1 cellular context compared by ENCODE assay signal in the genomic region with DNA sequence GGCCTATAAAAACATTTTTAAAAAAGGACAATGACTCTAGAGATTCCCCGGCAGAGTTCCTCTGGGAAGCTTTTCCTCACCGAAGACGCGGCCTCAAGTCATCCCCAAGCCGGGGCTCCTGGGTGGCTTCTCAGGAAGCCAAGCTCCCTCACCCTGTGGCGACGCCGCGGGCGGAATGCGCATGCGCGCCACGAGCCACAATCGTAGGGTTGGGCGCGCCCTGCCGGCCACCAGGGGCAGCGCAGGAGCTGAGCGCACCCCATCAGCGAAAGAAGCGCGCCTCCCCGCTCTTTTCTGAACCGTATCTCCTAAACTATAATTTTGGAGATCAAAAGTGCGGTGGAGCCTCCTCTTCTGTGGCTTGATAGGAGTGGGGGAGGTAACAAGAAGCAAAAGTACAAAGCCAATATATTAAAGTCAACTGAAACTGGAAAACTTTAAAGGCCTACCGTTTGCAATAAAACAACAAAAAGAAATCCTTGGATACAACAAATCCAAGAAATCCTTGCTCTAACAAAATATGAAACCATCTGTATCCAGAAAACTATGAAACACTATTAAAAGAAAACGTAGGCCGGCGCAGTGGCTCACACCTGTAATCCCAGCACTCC.
TF ChIP-seq lines count a peak whose summit lies in the region.

No MANE protein-coding gene starts in this region.

TF ChIP-seq in K562, 482 proteins besides CTCF, POLR2A, EP300 and RAD21 (continued from another document):
- TF ChIP-seq, protein P1, sequence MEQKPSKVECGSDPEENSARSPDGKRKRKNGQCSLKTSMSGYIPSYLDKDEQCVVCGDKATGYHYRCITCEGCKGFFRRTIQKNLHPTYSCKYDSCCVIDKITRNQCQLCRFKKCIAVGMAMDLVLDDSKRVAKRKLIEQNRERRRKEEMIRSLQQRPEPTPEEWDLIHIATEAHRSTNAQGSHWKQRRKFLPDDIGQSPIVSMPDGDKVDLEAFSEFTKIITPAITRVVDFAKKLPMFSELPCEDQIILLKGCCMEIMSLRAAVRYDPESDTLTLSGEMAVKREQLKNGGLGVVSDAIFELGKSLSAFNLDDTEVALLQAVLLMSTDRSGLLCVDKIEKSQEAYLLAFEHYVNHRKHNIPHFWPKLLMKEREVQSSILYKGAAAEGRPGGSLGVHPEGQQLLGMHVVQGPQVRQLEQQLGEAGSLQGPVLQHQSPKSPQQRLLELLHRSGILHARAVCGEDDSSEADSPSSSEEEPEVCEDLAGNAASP (IDR thresholded peaks at IDR 0.05) = no peak
- TF ChIP-seq RBM14 (IDR thresholded peaks at IDR 0.05; ENCODE audit: borderline replicate concordance, insufficient read depth, low read depth, low read length) (no peak), ZNF121 (CRISPR knock-in tag; conservative IDR thresholded peaks at IDR 0.05) (no peak), EGR1 (conservative IDR thresholded peaks at IDR 0.05) (no peak), TSC22D4 (tag; IDR thresholded peaks at IDR 0.05) (no peak), ZNF830 (CRISPR knock-in tag; IDR thresholded peaks at IDR 0.05) (no peak), RBM17 (IDR thresholded peaks at IDR 0.05; ENCODE audit: borderline replicate concordance, low read depth, low read length) (no peak), POLR3A (IDR thresholded peaks at IDR 0.05; ENCODE audit: borderline replicate concordance, extremely low read depth, insufficient read depth, insufficient read length) (no peak), SIRT6 (IDR thresholded peaks at IDR 0.05; ENCODE audit: low read depth, low read length) (no peak), ZNF384 (IDR thresholded peaks at IDR 0.05; ENCODE audit: low read depth, low read length) (no peak), KLF1 (tag; IDR thresholded peaks at IDR 0.05) (no peak), L3MBTL2 (IDR thresholded peaks at IDR 0.05) (peak; percentile 66)
- TF ChIP-seq, protein P2, sequence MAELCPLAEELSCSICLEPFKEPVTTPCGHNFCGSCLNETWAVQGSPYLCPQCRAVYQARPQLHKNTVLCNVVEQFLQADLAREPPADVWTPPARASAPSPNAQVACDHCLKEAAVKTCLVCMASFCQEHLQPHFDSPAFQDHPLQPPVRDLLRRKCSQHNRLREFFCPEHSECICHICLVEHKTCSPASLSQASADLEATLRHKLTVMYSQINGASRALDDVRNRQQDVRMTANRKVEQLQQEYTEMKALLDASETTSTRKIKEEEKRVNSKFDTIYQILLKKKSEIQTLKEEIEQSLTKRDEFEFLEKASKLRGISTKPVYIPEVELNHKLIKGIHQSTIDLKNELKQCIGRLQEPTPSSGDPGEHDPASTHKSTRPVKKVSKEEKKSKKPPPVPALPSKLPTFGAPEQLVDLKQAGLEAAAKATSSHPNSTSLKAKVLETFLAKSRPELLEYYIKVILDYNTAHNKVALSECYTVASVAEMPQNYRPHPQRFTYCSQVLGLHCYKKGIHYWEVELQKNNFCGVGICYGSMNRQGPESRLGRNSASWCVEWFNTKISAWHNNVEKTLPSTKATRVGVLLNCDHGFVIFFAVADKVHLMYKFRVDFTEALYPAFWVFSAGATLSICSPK (IDR thresholded peaks at IDR 0.05; ENCODE audit: borderline replicate concordance) = no peak
- TF ChIP-seq, protein P3, sequence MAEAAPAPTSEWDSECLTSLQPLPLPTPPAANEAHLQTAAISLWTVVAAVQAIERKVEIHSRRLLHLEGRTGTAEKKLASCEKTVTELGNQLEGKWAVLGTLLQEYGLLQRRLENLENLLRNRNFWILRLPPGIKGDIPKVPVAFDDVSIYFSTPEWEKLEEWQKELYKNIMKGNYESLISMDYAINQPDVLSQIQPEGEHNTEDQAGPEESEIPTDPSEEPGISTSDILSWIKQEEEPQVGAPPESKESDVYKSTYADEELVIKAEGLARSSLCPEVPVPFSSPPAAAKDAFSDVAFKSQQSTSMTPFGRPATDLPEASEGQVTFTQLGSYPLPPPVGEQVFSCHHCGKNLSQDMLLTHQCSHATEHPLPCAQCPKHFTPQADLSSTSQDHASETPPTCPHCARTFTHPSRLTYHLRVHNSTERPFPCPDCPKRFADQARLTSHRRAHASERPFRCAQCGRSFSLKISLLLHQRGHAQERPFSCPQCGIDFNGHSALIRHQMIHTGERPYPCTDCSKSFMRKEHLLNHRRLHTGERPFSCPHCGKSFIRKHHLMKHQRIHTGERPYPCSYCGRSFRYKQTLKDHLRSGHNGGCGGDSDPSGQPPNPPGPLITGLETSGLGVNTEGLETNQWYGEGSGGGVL (CRISPR knock-in tag; IDR thresholded peaks at IDR 0.05) = no peak
